24 cellular contexts compared by ENCODE assay signal in the genomic region with DNA sequence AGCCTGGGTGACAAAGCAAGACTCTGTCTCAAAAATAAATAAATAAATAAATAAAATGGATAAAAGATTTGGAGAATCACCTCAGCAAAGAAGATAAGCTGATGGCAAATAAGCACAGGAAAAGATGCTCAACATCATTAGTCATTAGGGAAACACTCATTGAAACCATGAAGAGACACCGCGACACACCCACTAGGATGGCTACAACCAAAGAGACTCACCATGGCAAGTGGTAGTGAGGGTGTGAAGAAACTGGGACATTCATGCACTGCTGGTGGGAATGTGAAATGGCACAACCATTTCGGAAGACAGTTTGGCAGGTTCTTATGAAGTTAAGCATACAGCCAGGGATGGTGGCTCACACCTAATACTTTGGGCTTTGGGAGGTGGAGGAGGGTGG. TPM values are rescaled to one million over a fixed set of nuclear protein-coding genes. Genes with fewer than 3 reads are reported as not detected.
"Had no signal": no experiment of that assay in that cellular context is flagged by ENCODE, and none has a peak within 500 bp of the region (broad histone marks: within the 10 kb centered on the region; RNA-seq: fewer than 3 reads in every experiment).

No MANE protein-coding gene starts in this region.

- H3K4me1 ChIP-seq: esophagus muscularis mucosa, gastrocnemius medialis, psoas muscle, right lobe of liver had no signal

- DNase-seq: effector memory CD4-positive, alpha-beta T cell; gastrocnemius medialis; heart right ventricle; hypothalamus; mammary epithelial cell; naive thymus-derived CD4-positive, alpha-beta T cell; nephron progenitor cell; psoas muscle; retina; right lobe of liver; stimulated activated CD4-positive, alpha-beta T cell treated with anti-CD3 and anti-CD28 coated beads, Interleukin-4, amount 100 ng/mL, for 1 hour; stimulated activated CD8-positive, alpha-beta memory T cell treated with anti-CD3 and anti-CD28 coated beads, Interleukin-4, amount 100 ng/mL, for 48 hours; stimulated activated naive B cell treated with anti-CD40 and anti-IgM and Interleukin-4, amounts not matched to agents 10 μg/mL and 1 μg/mL and 100 μg/mL, for 72 hours; stimulated activated naive CD8-positive, alpha-beta T cell treated with anti-CD3 and anti-CD28 coated beads, Interleukin-15, amount 100 ng/mL, for 72 hours; trophoblast cell had no signal

- H3K36me3 ChIP-seq: esophagus muscularis mucosa, gastrocnemius medialis, heart right ventricle, right lobe of liver, thoracic aorta had no signal

- H3K4me3 ChIP-seq: esophagus muscularis mucosa, gastrocnemius medialis, heart right ventricle, psoas muscle, right lobe of liver, thoracic aorta had no signal

- H3K4me3 Mint-ChIP-seq: nephron progenitor cell; stimulated activated naive B cell treated with anti-CD40 and anti-IgM and Interleukin-4, amounts not matched to agents 10 μg/mL and 1 μg/mL and 100 μg/mL, for 72 hours; stimulated activated naive CD8-positive, alpha-beta T cell treated with anti-CD3 and anti-CD28 coated beads, Interleukin-15, amount 100 ng/mL, for 72 hours had no signal

- H3K9me3 Mint-ChIP-seq: naive thymus-derived CD4-positive, alpha-beta T cell; stimulated activated naive B cell treated with anti-CD40 and anti-IgM and Interleukin-4, amounts not matched to agents 10 μg/mL and 1 μg/mL and 100 μg/mL, for 72 hours; stimulated activated naive CD8-positive, alpha-beta T cell treated with anti-CD3 and anti-CD28 coated beads, Interleukin-15, amount 100 ng/mL, for 72 hours had no signal

- H3K27me3 ChIP-seq: right lobe of liver had no signal

- ATAC-seq: gastrocnemius medialis; heart right ventricle; left lobe of liver; naive thymus-derived CD4-positive, alpha-beta T cell; psoas muscle; right lobe of liver; stimulated activated naive B cell treated with anti-CD40 and anti-IgM and Interleukin-4, amounts not matched to agents 10 μg/mL and 1 μg/mL and 100 μg/mL, for 72 hours had no signal

- H3K27ac Mint-ChIP-seq: nephron progenitor cell; stimulated activated naive B cell treated with anti-CD40 and anti-IgM and Interleukin-4, amounts not matched to agents 10 μg/mL and 1 μg/mL and 100 μg/mL, for 72 hours had no signal

- H3K9me3 ChIP-seq: esophagus muscularis mucosa, gastrocnemius medialis, heart right ventricle, psoas muscle, right lobe of liver, thoracic aorta had no signal

- H3K36me3 Mint-ChIP-seq: stimulated activated naive B cell treated with anti-CD40 and anti-IgM and Interleukin-4, amounts not matched to agents 10 μg/mL and 1 μg/mL and 100 μg/mL, for 72 hours had no signal

RNA-seq across cellular contexts. Expression of a gene that starts 37.8 kb away (rescaled TPM):
- total RNA-seq: esophagus muscularis mucosa; fibroblast of villous mesenchyme; gastrocnemius medialis; left lobe of liver; lower leg skin; mammary epithelial cell; mesenteric fat pad; mononuclear cell; naive thymus-derived CD4-positive, alpha-beta T cell; osteoblast; right lobe of liver; subcutaneous adipose tissue; thoracic aorta had no signal
